8 cellular contexts compared by ENCODE assay signal in the genomic region with DNA sequence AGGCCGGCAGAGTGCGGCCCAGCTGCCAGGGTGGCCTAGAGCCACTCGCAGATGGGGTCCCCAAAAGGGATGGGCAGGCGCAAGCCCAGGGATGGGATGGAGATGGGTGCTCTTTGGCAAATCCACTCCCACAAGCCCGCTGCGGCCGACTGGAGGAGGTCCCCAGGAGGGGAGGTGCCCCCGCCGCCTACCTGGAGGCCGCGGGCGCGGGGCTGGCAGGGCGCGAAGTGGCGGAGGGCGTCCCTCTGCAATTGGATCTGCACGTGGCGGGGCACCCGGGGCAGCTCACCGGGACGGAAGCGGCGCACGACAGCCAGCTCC. TPM values are rescaled to one million over a fixed set of nuclear protein-coding genes. Genes with fewer than 3 reads are reported as not detected.
DNase-seq lines count a peak whose midpoint lies in the region; ATAC-seq and TF ChIP-seq lines count a peak whose summit lies in the region.

No MANE protein-coding gene starts in this region.

- H3K9me3 ChIP-seq in heart left ventricle (no peaks in the 10 kb centered on the region), adipocyte (ENCODE audit: control insufficient read depth, low read length) (no peaks in the 10 kb centered on the region), thyroid gland (no peaks in the 10 kb centered on the region)

- peak overlapping the region; percentile 89 for H3K9ac ChIP-seq in adipocyte (ENCODE audit: low read length)

- TF ChIP-seq POLR2A in heart left ventricle (IDR thresholded peaks at IDR 0.05) (peak in 1 of 2 donors; percentile 75), thyroid gland (IDR thresholded peaks at IDR 0.05) (peak in 1 of 2 donors; percentile 83)

- H3K27me3 ChIP-seq in heart left ventricle (no peaks in the 10 kb centered on the region), adipocyte (replicated peaks; ENCODE audit: control insufficient read depth, insufficient read depth, low read length) (no peaks in the 10 kb centered on the region), thyroid gland (no peaks in the 10 kb centered on the region)

- TF ChIP-seq CTCF in heart left ventricle (IDR thresholded peaks at IDR 0.05) (no peak), thyroid gland (IDR thresholded peaks at IDR 0.05) (no peak)

- DNase-seq in heart left ventricle, result no peak
- DNase-seq in cardiac septum (ENCODE audit: low spot score), result no peak
- DNase-seq in adipocyte (ENCODE audit: low read depth), result no peak
- DNase-seq in left colon, result no peak
- no peak for DNase-seq in thyroid gland
- no peak for DNase-seq in NCI-H524 (lab: John Stamatoyannopoulos, UW)
- no peak for DNase-seq in sciatic nerve (ENCODE audit: low spot score)

- H3K4me3 ChIP-seq in heart left ventricle (peak overlapping the region; percentile 77 to 95 (median 82)), adipocyte (ENCODE audit: low read length) (peak overlapping the region; percentile 81), thyroid gland (replicated peaks in 1 of 3) (peak overlapping the region; percentile 54 to 82 (median 64))

- H3K4me1 ChIP-seq in heart left ventricle (peaks cover 0 to 63% (median 35%) of the 10 kb centered on the region in 12 donors), adipocyte (ENCODE audit: control insufficient read depth, insufficient read depth, low read length) (peaks cover 45% of the 10 kb centered on the region), thyroid gland (peaks cover 14 to 31% of the 10 kb centered on the region in 2 donors)

- 0 to 3% (median 1%) methylated on average over 8 to 25 of the region's 25 CpGs for whole genome bisulfite sequencing in heart left ventricle, 4 donors
- 0% methylated on average over 4 to 16 of the region's 25 CpGs for whole genome bisulfite sequencing in thyroid gland, 2 donors

- ATAC-seq in heart left ventricle, result no peak
- peak; percentile 12 for ATAC-seq in HG03196 (IDR thresholded peaks at IDR 0.05; ENCODE audit: unreplicated experiment)
- peak; percentile 13 for ATAC-seq in left colon
- ATAC-seq in sciatic nerve, result no peak

- H3K36me3 ChIP-seq in heart left ventricle (peaks cover 0 to 26% (median 20%) of the 10 kb centered on the region in 9 donors), adipocyte (ENCODE audit: control insufficient read depth, insufficient read depth, low read length, severe bottlenecking) (no peaks in the 10 kb centered on the region), thyroid gland (peaks cover 0 to 5% of the 10 kb centered on the region in 2 donors)

- intact Hi-C loops in heart left ventricle (cut with DNase I), result loop anchor here in 6 of 10 donors (1.0 to 10.0 kb wide), 6 partner anchors 15 to 253 kb away; a partner anchor contains a TSS
- intact Hi-C loops in cardiac septum (cut with DNase I), result loop anchor here (2.0 to 10.0 kb wide), 3 partner anchors 15 to 255 kb away; a partner anchor contains a TSS
- intact Hi-C loops in left colon (cut with DNase I, micrococcal nuclease), result no loop called here
- intact Hi-C loops in thyroid gland (cut with DNase I), result no loop called here
- intact Hi-C loops in sciatic nerve (cut with DNase I), result no loop called here

- H3K27ac ChIP-seq in heart left ventricle (peak overlapping the region; percentile 94 to 100 (median 98)), thyroid gland (peak overlapping the region; percentile 82 to 98 (median 96))

RNA-seq across cellular contexts. Expression of a gene that starts 0.7 kb away (rescaled TPM):
- total RNA-seq in heart left ventricle (10 to 100 TPM in 2 of 9 donors, 1 to 10 TPM in 7; 2.9 to 11.4 (median 5.6) TPM), cardiac septum (6.2 TPM), left colon (10 to 100 TPM; 10.8 to 11.2 TPM), thyroid gland (10 to 100 TPM; 12.6 to 14.5 (median 13.9) TPM), sciatic nerve (24.0 TPM)
- 10 to 100 TPM in 1 of 2 donors, 1 to 10 TPM in 1; 2.1 to 10.1 TPM for polyA plus RNA-seq in heart left ventricle

RNA-seq across cellular contexts. Expression of a gene that starts 4.7 kb away (rescaled TPM):
- 10 to 100 TPM; 30.0 to 40.3 (median 36.7) TPM for total RNA-seq in heart left ventricle
- polyA plus RNA-seq in heart left ventricle, result 10 to 100 TPM; 16.6 to 52.9 TPM
- 48.2 TPM for total RNA-seq in cardiac septum
- 10 to 100 TPM; 34.7 to 40.2 TPM for total RNA-seq in left colon
- 10 to 100 TPM; 37.3 to 52.8 (median 46.1) TPM for total RNA-seq in thyroid gland
- 56.5 TPM for total RNA-seq in sciatic nerve

RNA-seq across cellular contexts. Expression of a gene that starts 16.0 kb away (rescaled TPM):
- total RNA-seq in heart left ventricle (10 to 100 TPM in 5 of 9 donors, 1 to 10 TPM in 4; 7.7 to 13.0 (median 10.0) TPM), cardiac septum (9.0 TPM), left colon (10 to 100 TPM; 15.3 to 17.6 TPM), thyroid gland (10 to 100 TPM; 13.0 to 16.5 (median 15.0) TPM), sciatic nerve (8.3 TPM)
- polyA plus RNA-seq in heart left ventricle, result 1 to 10 TPM; 6.2 to 9.2 TPM

RNA-seq across cellular contexts. Expression of a gene that starts 19.3 kb away (rescaled TPM):
- total RNA-seq in heart left ventricle (10 to 100 TPM; 23.7 to 85.1 (median 62.5) TPM), cardiac septum (82.9 TPM), left colon (100 to 1,000 TPM; 131 to 158 TPM), thyroid gland (10 to 100 TPM; 37.9 to 74.6 (median 60.5) TPM), sciatic nerve (135 TPM)
- 100 to 1,000 TPM in 1 of 2 donors, 10 to 100 TPM in 1; 48.6 to 102 TPM for polyA plus RNA-seq in heart left ventricle

RNA-seq across cellular contexts. Expression of a gene that starts 50.8 kb away (rescaled TPM):
- 10 to 100 TPM in 4 of 9 donors, 1 to 10 TPM in 5; 8.5 to 14.9 (median 9.9) TPM for total RNA-seq in heart left ventricle
- 1 to 10 TPM; 7.2 to 9.7 TPM for polyA plus RNA-seq in heart left ventricle
- total RNA-seq in cardiac septum, result 10.6 TPM
- total RNA-seq in left colon, result 1 to 10 TPM; 2.7 to 8.0 TPM
- total RNA-seq in thyroid gland, result 10 to 100 TPM; 27.5 to 94.2 (median 53.7) TPM
- 67.3 TPM for total RNA-seq in sciatic nerve

Comparison
In these comparisons a context has a peak if more than half of its experiments do, and no peak if none do; other contexts are left out.
1. ATAC-seq: peak in HG03196 (single experiment) and left colon (single experiment); none in heart left ventricle (0 of 4) and sciatic nerve (single experiment).
2. intact Hi-C loops: an anchor here in heart left ventricle (1.0 to 10.0 kb wide) and cardiac septum (2.0 to 10.0 kb wide); none called in left colon, thyroid gland and sciatic nerve.
3. Peak in every context shown above with its lines, with median percentiles within 50 percentile points of each other: H3K4me3 ChIP-seq.